ENCODE assay signal across 8 cellular contexts in genomic region chr13:49997935-49998334, GRCh38. TPM values are rescaled to one million over a fixed set of nuclear protein-coding genes. Genes with fewer than 3 reads are reported as not detected.
DNase-seq lines count a peak whose midpoint lies in the region; ATAC-seq and TF ChIP-seq lines count a peak whose summit lies in the region.

No MANE protein-coding gene starts in this region.

- H3K36me3 Mint-ChIP-seq in naive thymus-derived CD8-positive, alpha-beta T cell, result peaks cover 0 to 50% (median 6%) of the 10 kb centered on the region in 3 donors

- POLR2A ChIA-PET in naive thymus-derived CD8-positive, alpha-beta T cell (lab: Charles Lee), result interaction anchor here (0.6 to 3.2 kb wide), 12 partner anchors 62 to 922 kb away, joined by 3 to 61 read pairs (median 7); partner anchors contain the start of genes RNASEH2B and SPRYD7

- peak overlapping the region; percentile 82 to 93 (median 85) for H3K4me3 Mint-ChIP-seq in naive thymus-derived CD8-positive, alpha-beta T cell

- H3K27me3 Mint-ChIP-seq in naive thymus-derived CD8-positive, alpha-beta T cell, result no peaks in the 10 kb centered on the region

- peak overlapping the region; percentile 17 to 93 (median 76) for H3K27ac Mint-ChIP-seq in naive thymus-derived CD8-positive, alpha-beta T cell

- H3K9me3 Mint-ChIP-seq in naive thymus-derived CD8-positive, alpha-beta T cell, result no peaks in the 10 kb centered on the region

- DNase-seq in CD1c-positive myeloid dendritic cell (ENCODE audit: extremely low spot score) (peak; percentile 18), LoVo (ENCODE audit: low spot score) (peak; percentile 2), choroid plexus epithelial cell (ENCODE audit: low read depth) (no peak), AG08396 (ENCODE audit: low spot score) (no peak), OCI-M2 (lab: John Stamatoyannopoulos, UW; ENCODE audit: unreplicated experiment) (no peak)
- DNase-seq in naive thymus-derived CD8-positive, alpha-beta T cell, result no peak

- H3K4me3 ChIP-seq in choroid plexus epithelial cell (ENCODE audit: low read depth, low read length), result peak overlapping the region; percentile 88

- TF ChIP-seq CTCF in choroid plexus epithelial cell (conservative IDR thresholded peaks at IDR 0.05; ENCODE audit: low read depth, low read length), result no peak

- ATAC-seq in naive thymus-derived CD8-positive, alpha-beta T cell, result no peak
- ATAC-seq in HG02840 (IDR thresholded peaks at IDR 0.05; ENCODE audit: low FRiP score, unreplicated experiment) (no peak), HG03045 (IDR thresholded peaks at IDR 0.05; ENCODE audit: unreplicated experiment) (no peak)

- H3K4me1 Mint-ChIP-seq in naive thymus-derived CD8-positive, alpha-beta T cell, result peaks cover 8 to 61% (median 42%) of the 10 kb centered on the region in 4 donors

RNA-seq across cellular contexts. Expression of gene TRIM13, which starts 1.1 kb away (rescaled TPM):
- total RNA-seq in naive thymus-derived CD8-positive, alpha-beta T cell, result 10 to 100 TPM; 17.9 to 21.0 TPM
- 1 to 10 TPM; 7.3 to 8.5 (median 7.5) TPM for polyA plus RNA-seq in naive thymus-derived CD8-positive, alpha-beta T cell

RNA-seq across cellular contexts. Expression of gene KCNRG, which starts 17.3 kb away (rescaled TPM):
- total RNA-seq in naive thymus-derived CD8-positive, alpha-beta T cell, result 1 to 10 TPM in 1 of 2 experiments, under 1 TPM in 1; 0.73 to 1.5 TPM
- polyA plus RNA-seq in naive thymus-derived CD8-positive, alpha-beta T cell, result under 1 TPM; 0.30 to 0.36 (median 0.31) TPM

Comparison
In these comparisons a context has a peak if more than half of its experiments do, and no peak if none do; other contexts are left out.
1. DNase-seq: peak in CD1c-positive myeloid dendritic cell (single experiment) and LoVo (single experiment); none in choroid plexus epithelial cell (single experiment), naive thymus-derived CD8-positive, alpha-beta T cell (0 of 10), AG08396 (single experiment) and OCI-M2 (single experiment).